ENCODE assay signal across 19 cellular contexts in genomic region chr4:85149656-85150055, GRCh38.
DNase-seq lines count a peak whose midpoint lies in the region; TF ChIP-seq lines count a peak whose summit lies in the region.
"Had no signal": no experiment of that assay in that cellular context is flagged by ENCODE, and none has a peak within 500 bp of the region (broad histone marks: within the 10 kb centered on the region; RNA-seq: fewer than 3 reads in every experiment).

No MANE protein-coding gene starts in this region.

- H3K9me3 ChIP-seq in adipocyte (ENCODE audit: control insufficient read depth, low read length) = no peaks in the 10 kb centered on the region
- no peaks in the 10 kb centered on the region for H3K9me3 ChIP-seq in tibial nerve
- H3K9me3 ChIP-seq: neutrophil had no signal

- no peak overlapping the region for H3K9ac ChIP-seq in adipocyte (ENCODE audit: low read length)

- H3K27me3 ChIP-seq in adipocyte (replicated peaks; ENCODE audit: control insufficient read depth, insufficient read depth, low read length) (no peaks in the 10 kb centered on the region), tibial nerve (no peaks in the 10 kb centered on the region)

- TF ChIP-seq POLR2A in tibial nerve (IDR thresholded peaks at IDR 0.05) = no peak

- DNase-seq in HS-5 (ENCODE audit: low read depth) (peak; percentile 16), adipocyte (ENCODE audit: low read depth) (peak; percentile 47), fibroblast of the aortic adventitia (ENCODE audit: low read depth) (peak; percentile 36), skeletal muscle cell (ENCODE audit: low read depth) (peak; percentile 89), middle frontal gyrus (ENCODE audit: extremely low spot score, low spot score) (no peak), tibial nerve (ENCODE audit: low spot score in 2 of 2) (no peak), hepatic stellate cell (ENCODE audit: low spot score) (no peak)
- DNase-seq: activated CD4-positive, alpha-beta memory T cell treated with anti-CD3 and anti-CD28 coated beads for 36 hours; activated T-cell treated with anti-CD3 and anti-CD28 coated beads, Interleukin-2, amount 50 U/mL, for 48 hours; DMS153; midbrain; MV-4-11; NCI-H2081; NCI-H526 treated with DMSO at 0.1 percent for 48 hours; SW 1271 had no signal

- 93 to 95% methylated on average over 1 of the region's 1 CpG for WGBS in tibial nerve, 2 donors

- TF ChIP-seq CTCF in fibroblast of the aortic adventitia (IDR thresholded peaks at IDR 0.05; ENCODE audit: insufficient read depth, low read length) (no peak), tibial nerve (IDR thresholded peaks at IDR 0.05) (no peak)

- H3K36me3 ChIP-seq in adipocyte (ENCODE audit: control insufficient read depth, insufficient read depth, low read length, severe bottlenecking) (no peaks in the 10 kb centered on the region), tibial nerve (no peaks in the 10 kb centered on the region)
- H3K36me3 ChIP-seq: neutrophil had no signal

- peak in 1 of 2 donors; percentile 34 for TF ChIP-seq EP300 in tibial nerve (IDR thresholded peaks at IDR 0.05)

- H3K4me1 ChIP-seq in adipocyte (ENCODE audit: control insufficient read depth, insufficient read depth, low read length) (peaks cover 14% of the 10 kb centered on the region), tibial nerve (peaks cover 0 to 17% (median 0%) of the 10 kb centered on the region in 4 donors)

- no peak overlapping the region for H3K27ac ChIP-seq in tibial nerve
- H3K27ac ChIP-seq: C4-2B, neutrophil, skin epidermis, VCaP had no signal

- H3K4me3 ChIP-seq in adipocyte (ENCODE audit: low read length) (no peak overlapping the region), fibroblast of the aortic adventitia (ENCODE audit: low read depth, low read length) (no peak overlapping the region), skeletal muscle cell (ENCODE audit: low read depth, low read length) (no peak overlapping the region), tibial nerve (no peak overlapping the region)
- H3K4me3 ChIP-seq: skin epidermis had no signal

Comparison
In these comparisons a context has a peak if more than half of its experiments do, and no peak if none do; other contexts are left out.
1. DNase-seq: peak in HS-5 (single experiment), adipocyte (single experiment), fibroblast of the aortic adventitia (single experiment) and skeletal muscle cell (single experiment); none in middle frontal gyrus (single experiment), tibial nerve (0 of 2) and hepatic stellate cell (single experiment).